Comparison of ENCODE assay signal across 1 cellular context in genomic region chr5:139273572-139274264, GRCh38.
TF ChIP-seq lines count a peak whose summit lies in the region.

No MANE protein-coding gene starts in this region.

TF ChIP-seq in K562, 482 proteins besides CTCF, POLR2A, EP300 and RAD21 (continued from another document and continues in another):
- TF ChIP-seq MGA (IDR thresholded peaks at IDR 0.05) (peak; percentile 92), ATF3 (IDR thresholded peaks at IDR 0.05) (no peak), ATF3 (CRISPR knock-in tag; conservative IDR thresholded peaks at IDR 0.05) (0 out of 2 replicates have a peak, but pooled peaks have one; percentile 20), FOXM1 (IDR thresholded peaks at IDR 0.05; ENCODE audit: low read depth) (no peak), FOXM1 (CRISPR knock-in tag; IDR thresholded peaks at IDR 0.05; ENCODE audit: low read depth) (no peak), PRMT5 (CRISPR knock-in tag; IDR thresholded peaks at IDR 0.05) (no peak), ZNF507 (tag; conservative IDR thresholded peaks at IDR 0.05) (no peak), ZBTB2 (IDR thresholded peaks at IDR 0.05) (peak; percentile 86), ERF (CRISPR knock-in tag; IDR thresholded peaks at IDR 0.05) (no peak), WHSC1 (IDR thresholded peaks at IDR 0.05; ENCODE audit: low read length) (no peak), ILF3 (IDR thresholded peaks at IDR 0.05; ENCODE audit: borderline replicate concordance) (no peak), ZNF696 (CRISPR knock-in tag; conservative IDR thresholded peaks at IDR 0.05) (no peak), ZNF589 (CRISPR knock-in tag; IDR thresholded peaks at IDR 0.05; ENCODE audit: low read depth) (peak; percentile 9; the same call in 1 of the 2 replicates), ZC3H11A (IDR thresholded peaks at IDR 0.05; ENCODE audit: low read depth, low read length) (no peak), CHCHD3 (CRISPR knock-in tag; IDR thresholded peaks at IDR 0.05) (no peak), CEBPZ (IDR thresholded peaks at IDR 0.05; ENCODE audit: borderline replicate concordance, low read depth, low read length) (no peak), SNAPC5 (CRISPR knock-in tag; IDR thresholded peaks at IDR 0.05) (no peak), FOXJ2 (tag; IDR thresholded peaks at IDR 0.05) (no peak), ZNF146 (CRISPR knock-in tag; IDR thresholded peaks at IDR 0.05; ENCODE audit: unreplicated experiment) (no peak), BCOR (IDR thresholded peaks at IDR 0.05) (peak; percentile 43), AFF4 (CRISPR knock-in tag; IDR thresholded peaks at IDR 0.05) (peak; percentile 13; the same call in 1 of the 2 replicates), CBX1 (IDR thresholded peaks at IDR 0.05; ENCODE audit: low read depth) (no peak; the same call in 1 of the 2 replicates), NCOA1 (IDR thresholded peaks at IDR 0.05; ENCODE audit: low read depth) (peak; percentile 82), HNRNPLL (IDR thresholded peaks at IDR 0.05; ENCODE audit: low read depth, low read length, poor library complexity, severe bottlenecking) (peak; percentile 95), ZNF668 (CRISPR knock-in tag; IDR thresholded peaks at IDR 0.05) (no peak), CBX5 (IDR thresholded peaks at IDR 0.05; ENCODE audit: borderline replicate concordance, low read depth) (no peak), NELFE (IDR thresholded peaks at IDR 0.05; ENCODE audit: insufficient read depth, insufficient read length) (no peak), FOS (IDR thresholded peaks at IDR 0.05; ENCODE audit: extremely low read depth, insufficient read length) (no peak), ZFPM2 (CRISPR knock-in tag; IDR thresholded peaks at IDR 0.05) (no peak), BACH1 (tag; IDR thresholded peaks at IDR 0.05) (no peak; the same call in 1 of the 2 replicates), ETV5 (CRISPR knock-in tag; IDR thresholded peaks at IDR 0.05; ENCODE audit: low read depth) (peak; percentile 55; the same call in 1 of the 2 replicates), HMGN3 (IDR thresholded peaks at IDR 0.05; ENCODE audit: borderline replicate concordance, extremely low read depth, insufficient read length, low read depth, low read length) (peak; percentile 82), MAX (CRISPR knock-in tag; IDR thresholded peaks at IDR 0.05) (peak; percentile 97), EHMT2 (IDR thresholded peaks at IDR 0.05) (no peak), PTRF (tag; IDR thresholded peaks at IDR 0.05) (no peak), PURB (CRISPR knock-in tag; IDR thresholded peaks at IDR 0.05; ENCODE audit: low read depth) (no peak), ETS2 (tag; IDR thresholded peaks at IDR 0.05; ENCODE audit: borderline replicate concordance, poor library complexity, severe bottlenecking) (no peak), USF2 (CRISPR knock-in tag; IDR thresholded peaks at IDR 0.05) (peak; percentile 55), HIVEP1 (CRISPR knock-in tag; IDR thresholded peaks at IDR 0.05) (peak; percentile 74; the same call in 1 of the 2 replicates), CBFB (CRISPR knock-in tag; IDR thresholded peaks at IDR 0.05) (no peak), ZNF134 (CRISPR knock-in tag; conservative IDR thresholded peaks at IDR 0.05) (no peak), ZNF766 (CRISPR knock-in tag; conservative IDR thresholded peaks at IDR 0.05) (no peak)
